1 cellular context compared by ENCODE assay signal in genomic region chr18:46915800-46916550, GRCh38.
TF ChIP-seq lines count a peak whose summit lies in the region.

No MANE protein-coding gene starts in this region.

TF ChIP-seq in K562, 482 proteins besides CTCF, POLR2A, EP300 and RAD21 (continued from another document):
- TF ChIP-seq TEAD4 (IDR thresholded peaks at IDR 0.05; ENCODE audit: low read length) (no peak), TEAD4 (CRISPR knock-in tag; IDR thresholded peaks at IDR 0.05; ENCODE audit: borderline replicate concordance) (no peak), BRF1 (IDR thresholded peaks at IDR 0.05; ENCODE audit: borderline replicate concordance, extremely low read depth, insufficient read length) (no peak), ATF3 (IDR thresholded peaks at IDR 0.05) (no peak), ATF3 (CRISPR knock-in tag; conservative IDR thresholded peaks at IDR 0.05) (no peak), PKNOX1 (IDR thresholded peaks at IDR 0.05) (no peak)
TF ChIP-seq in K562: peak in this region for 0.
